28 cellular contexts compared by ENCODE assay signal in genomic region chr2:56803596-56803995, GRCh38.
DNase-seq lines count a peak whose midpoint lies in the region; ATAC-seq and TF ChIP-seq lines count a peak whose summit lies in the region.
"Had no signal": no experiment of that assay in that cellular context is flagged by ENCODE, and none has a peak within 500 bp of the region (broad histone marks: within the 10 kb centered on the region; RNA-seq: fewer than 3 reads in every experiment).

No MANE protein-coding gene starts in this region.

- peak overlapping the region; percentile 53; the same call in 1 of the 2 replicates for H3K27ac Mint-ChIP-seq in HFFc6
- H3K27ac Mint-ChIP-seq: B cell; CD14-positive monocyte; CD4-positive, alpha-beta memory T cell; CD4-positive, alpha-beta T cell; CD4-positive, CD25-positive, alpha-beta regulatory T cell; CD8-positive, alpha-beta memory T cell; CD8-positive, alpha-beta T cell had no signal

- no peaks in the 10 kb centered on the region for H3K27me3 Mint-ChIP-seq in HFFc6 (ENCODE audit: insufficient read depth)
- H3K27me3 Mint-ChIP-seq: B cell; CD4-positive, alpha-beta memory T cell; CD4-positive, alpha-beta T cell; CD4-positive, CD25-positive, alpha-beta regulatory T cell; CD8-positive, alpha-beta memory T cell had no signal

- peaks cover 17% of the 10 kb centered on the region for H3K36me3 Mint-ChIP-seq in HFFc6 (ENCODE audit: low read depth)
- H3K36me3 Mint-ChIP-seq: CD14-positive monocyte; CD4-positive, alpha-beta memory T cell; CD4-positive, CD25-positive, alpha-beta regulatory T cell; CD8-positive, alpha-beta memory T cell; CD8-positive, alpha-beta T cell had no signal

- peaks cover 77% of the 10 kb centered on the region for H3K4me1 Mint-ChIP-seq in HFFc6 (ENCODE audit: low read depth)
- H3K4me1 Mint-ChIP-seq: B cell; CD14-positive monocyte; CD4-positive, alpha-beta memory T cell; CD4-positive, CD25-positive, alpha-beta regulatory T cell; CD8-positive, alpha-beta memory T cell had no signal

- DNase-seq in HFFc6 (no peak), head of caudate nucleus (peak in 30 of 42 donors; percentile 3 to 77 (median 32)), putamen (ENCODE audit: low spot score) (peak; percentile 2), left cardiac atrium (no peak), amygdala (lab: John Stamatoyannopoulos, UW) (no peak)
- DNase-seq in activated naive CD4-positive, alpha-beta T cell treated with anti-CD3 and anti-CD28 coated beads, Interleukin-2, amount 50 U/mL, for 16 hours = no peak
- DNase-seq: 8988T; ACHN; AML-193; BE2C; C1 segment of cervical spinal cord; Caco-2; Calu3; CD4-positive, alpha-beta memory T cell; CD4-positive, alpha-beta T cell; CD4-positive, CD25-positive, alpha-beta regulatory T cell; CD8-positive, alpha-beta memory T cell; CD8-positive, alpha-beta T cell; COR-L47; DMS 273 treated with DMSO at 0.1 percent for 48 hours; DMS153; DMS53; DMS79; DMS79 treated with DMSO at 0.1 percent for 48 hours; DND-41 had no signal

- H3K4me3 Mint-ChIP-seq in HFFc6 = peak overlapping the region; percentile 12; the same call in 1 of the 2 replicates
- H3K4me3 Mint-ChIP-seq: B cell; CD14-positive monocyte; CD4-positive, alpha-beta memory T cell; CD4-positive, alpha-beta T cell; CD4-positive, CD25-positive, alpha-beta regulatory T cell; CD8-positive, alpha-beta memory T cell; CD8-positive, alpha-beta T cell had no signal

- no peak for TF ChIP-seq CTCF in HFFc6 (IDR thresholded peaks at IDR 0.05)

- no peaks in the 10 kb centered on the region for H3K9me3 Mint-ChIP-seq in HFFc6
- H3K9me3 Mint-ChIP-seq: CD4-positive, alpha-beta T cell had no signal

- intact Hi-C loops in head of caudate nucleus (cut with DNase I) = no loop called here
- intact Hi-C loops in left cardiac atrium (cut with DNase I) = no loop called here

- no peak for ATAC-seq in left cardiac atrium
- ATAC-seq: A549; CD8-positive, alpha-beta T cell had no signal

Comparison
In these comparisons a context has a peak if more than half of its experiments do, and no peak if none do; other contexts are left out.
1. DNase-seq: peak in head of caudate nucleus (30 of 42) and putamen (single experiment); none in HFFc6 (single experiment), left cardiac atrium (single experiment), activated naive CD4-positive, alpha-beta T cell treated with anti-CD3 and anti-CD28 coated beads, Interleukin-2, amount 50 U/mL, for 16 hours (single experiment) and amygdala (0 of 56).